In genomic region chr1:200779326-200779725, GRCh38 we compare ENCODE assay signal across 25 cellular contexts. TPM values are rescaled to one million over a fixed set of nuclear protein-coding genes. Genes with fewer than 3 reads are reported as not detected.
DNase-seq lines count a peak whose midpoint lies in the region; ATAC-seq, FAIRE-seq and TF ChIP-seq lines count a peak whose summit lies in the region.
"Had no signal": no experiment of that assay in that cellular context is flagged by ENCODE, and none has a peak within 500 bp of the region (broad histone marks: within the 10 kb centered on the region; RNA-seq: fewer than 3 reads in every experiment).

No MANE protein-coding gene starts in this region.

- peaks cover 40% of the 10 kb centered on the region for H3K4me1 ChIP-seq in GM23248 (ENCODE audit: insufficient read depth)
- peaks cover 11% of the 10 kb centered on the region for H3K4me1 ChIP-seq in right cardiac atrium (ENCODE audit: control insufficient read depth, insufficient read depth, low read length)

- no peak for TF ChIP-seq POLR2A in GM12892 (IDR thresholded peaks at IDR 0.05; ENCODE audit: low read depth, low read length)

- H3K27me3 ChIP-seq in GM23248 (replicated peaks; ENCODE audit: insufficient read depth) = no peaks in the 10 kb centered on the region
- H3K27me3 ChIP-seq in right cardiac atrium (ENCODE audit: control insufficient read depth, insufficient read depth) = no peaks in the 10 kb centered on the region

- FAIRE-seq in GM12892 (lab: Jason Lieb, UNC) = peak; percentile 40
- FAIRE-seq: GM12878, H54, HepG2 had no signal

- H3K9me2 ChIP-seq in GM23248 (ENCODE audit: insufficient read depth) = no peaks in the 10 kb centered on the region

- H3F3A ChIP-seq in GM23248 (ENCODE audit: insufficient read depth) = peaks cover 34% of the 10 kb centered on the region

- H4K20me1 ChIP-seq in GM23248 (ENCODE audit: insufficient read depth) = no peaks in the 10 kb centered on the region; the same call in 1 of the 2 replicates

- no peak for DNase-seq in GM12892 (ENCODE audit: insufficient read length)
- peak; percentile 35 for DNase-seq in GM23248
- no peak for DNase-seq in SK-N-MC (ENCODE audit: low read depth, low spot score)
- DNase-seq in right cardiac atrium = no peak
- no peak for DNase-seq in head of caudate nucleus
- DNase-seq: C1 segment of cervical spinal cord; CD4-positive, alpha-beta memory T cell; COR-L47; DMS79; EL; GDM1; NCI-H1048; NCI-H1417; NCI-H1694; NCI-H2029 treated with DMSO at 0.1 percent for 48 hours; NCI-H446 treated with DMSO at 0.1 percent for 48 hours; NCI-H526; NCI-H82; NK-92 treated with Interleukin-12 subunit alpha and Interleukin-12 subunit beta, amount 100 ng/mL, for 24 hours; PC-3 had no signal

- H3K9ac ChIP-seq in GM23248 (no peak overlapping the region), SK-N-MC (ENCODE audit: insufficient read length) (no peak overlapping the region)

- H3K9me3 ChIP-seq in GM23248 (ENCODE audit: low read depth) = no peaks in the 10 kb centered on the region
- H3K9me3 ChIP-seq in SK-N-MC (ENCODE audit: low read depth, low read length) = peaks cover 4% of the 10 kb centered on the region; the same call in 1 of the 2 replicates
- H3K9me3 ChIP-seq in right cardiac atrium (ENCODE audit: control insufficient read depth, low read length) = no peaks in the 10 kb centered on the region

- no peak overlapping the region for H2AFZ ChIP-seq in GM23248

- H3K4me3 ChIP-seq in GM23248 (no peak overlapping the region), SK-N-MC (no peak overlapping the region), right cardiac atrium (ENCODE audit: low read length) (no peak overlapping the region)
- H3K4me3 ChIP-seq: GM12878 had no signal

- 59 to 66% methylated on average over 2 of the region's 2 CpGs for WGBS in GM23248 (ENCODE audit: low coverage in 1 of 2, low lambda C conversion rate in 2 of 2, missing lambda C conversion rate in 2 of 2), 2 experiments
- 77% methylated on average over 2 of the region's 2 CpGs for WGBS in right cardiac atrium

- H3K79me2 ChIP-seq in GM23248 (ENCODE audit: insufficient read depth) = peaks cover 100% of the 10 kb centered on the region

- H3K4me2 ChIP-seq in GM23248 (ENCODE audit: unreplicated experiment) = no peak overlapping the region

- ATAC-seq in right cardiac atrium (no peak), HG02885 (IDR thresholded peaks at IDR 0.05; ENCODE audit: poor library complexity, unreplicated experiment) (no peak), GM18502 (IDR thresholded peaks at IDR 0.05; ENCODE audit: poor library complexity, unreplicated experiment) (no peak)
- ATAC-seq: GM12878, HepG2, PC-3 had no signal

- H3K36me3 ChIP-seq in GM23248 (ENCODE audit: low read depth) (peaks cover 5% of the 10 kb centered on the region; the same call in 1 of the 2 replicates), SK-N-MC (ENCODE audit: insufficient read depth, low read length) (peaks cover 21% of the 10 kb centered on the region)

- intact Hi-C loops in right cardiac atrium (cut with DNase I) (no loop called here), head of caudate nucleus (cut with DNase I) (no loop called here)

- in situ Hi-C loops in GM23248 (cut with MboI) = no loop called here

- H3K27ac ChIP-seq in GM23248 (no peak overlapping the region), SK-N-MC (peak overlapping the region; percentile 91; the same call in 1 of the 2 replicates), right cardiac atrium (ENCODE audit: low read length) (peak overlapping the region; percentile 37)

RNA-seq across cellular contexts. Expression of gene CAMSAP2, which starts 40.6 kb away (rescaled TPM):
- 12.1 TPM for polyA plus RNA-seq in GM12892 (2012; ENCODE audit: missing spikeins)
- 28.7 and 52.6 TPM in 2 replicates for total RNA-seq in GM23248 (2014; rRNA removed; shearing (Covaris generic))
- polyA plus RNA-seq in GM23248 (2016; fragmentation: Nextera tagmentation; extraction: Ambion mirVana) (9.9 and 10.9 TPM in 2 replicates), right cardiac atrium (6.9 TPM)
- total RNA-seq in right cardiac atrium = 10 to 100 TPM; 33.7 to 39.5 (median 37.2) TPM
